In genomic region chr14:38851109-38851508, GRCh38 we compare ENCODE assay signal across 8 cellular contexts.
"Had no signal": no experiment of that assay in that cellular context is flagged by ENCODE, and none has a peak within 500 bp of the region (broad histone marks: within the 10 kb centered on the region; RNA-seq: fewer than 3 reads in every experiment).

No MANE protein-coding gene starts in this region.

- H3K4me3 ChIP-seq: GM12878 had no signal

- DNase-seq: GDM1, GF-D8 had no signal

- FAIRE-seq: G401.6, GM12878, GM12891, GM12892, GM18507, GM19239 had no signal

- ATAC-seq: GM12878 had no signal
